Comparison of ENCODE assay signal across 9 cellular contexts in genomic region chr5:173689713-173690360, GRCh38.
DNase-seq lines count a peak whose midpoint lies in the region; ATAC-seq, FAIRE-seq and TF ChIP-seq lines count a peak whose summit lies in the region.
"Had no signal": no experiment of that assay in that cellular context is flagged by ENCODE, and none has a peak within 500 bp of the region (broad histone marks: within the 10 kb centered on the region; RNA-seq: fewer than 3 reads in every experiment).

No MANE protein-coding gene starts in this region.

- peak; percentile 49 for ATAC-seq in HG02588 (IDR thresholded peaks at IDR 0.05; ENCODE audit: unreplicated experiment)

- peak; percentile 33; the same call in 1 of the 3 replicates for TF ChIP-seq CTCF in GM12872 (IDR thresholded peaks at IDR 0.05; ENCODE audit: insufficient read depth, low read depth, low read length)
- peak; percentile 44 for TF ChIP-seq CTCF in chondrocyte (IDR thresholded peaks at IDR 0.05)
- TF ChIP-seq CTCF in nephron (IDR thresholded peaks at IDR 0.05; ENCODE audit: unreplicated experiment in 3 of 3): peak in 1 of 3 experiments; percentile 17

- H3K4me3 Mint-ChIP-seq in chondrocyte (ENCODE audit: unreplicated experiment) (peak overlapping the region; percentile 35), nephron (peak overlapping the region in 2 of 3 experiments; percentile 14 to 25)
- H3K4me3 Mint-ChIP-seq: central memory CD8-positive, alpha-beta T cell had no signal

- no peak for DNase-seq in chondrocyte (ENCODE audit: low spot score)
- no peak for DNase-seq in HTR-8/SVneo (ENCODE audit: insufficient read length, low spot score)
- no peak for DNase-seq in NCI-H2227 (lab: John Stamatoyannopoulos, UW; ENCODE audit: unreplicated experiment)
- no peak for DNase-seq in hepatic stellate cell (ENCODE audit: low spot score)
- DNase-seq in AG08396 (ENCODE audit: low spot score): no peak

- H3K27ac Mint-ChIP-seq in chondrocyte (ENCODE audit: unreplicated experiment): peak overlapping the region; percentile 70
- peak overlapping the region; percentile 68 to 92 (median 92) for H3K27ac Mint-ChIP-seq in nephron

- no peak for FAIRE-seq in HTR-8/SVneo (lab: Jason Lieb, UNC)

- no peaks in the 10 kb centered on the region for H3K27me3 Mint-ChIP-seq in chondrocyte (ENCODE audit: low read depth)
- peaks cover 19% of the 10 kb centered on the region for H3K27me3 Mint-ChIP-seq in nephron (ENCODE audit: low read depth)

- H3K36me3 Mint-ChIP-seq in chondrocyte (ENCODE audit: low read depth) (no peaks in the 10 kb centered on the region), nephron (ENCODE audit: low read depth) (no peaks in the 10 kb centered on the region)

- H3K9me3 Mint-ChIP-seq in chondrocyte (ENCODE audit: low read depth) (peaks cover 4% of the 10 kb centered on the region), nephron (peaks cover 4% of the 10 kb centered on the region)
- H3K9me3 Mint-ChIP-seq: central memory CD8-positive, alpha-beta T cell had no signal

- peaks cover 18% of the 10 kb centered on the region for H3K4me1 Mint-ChIP-seq in chondrocyte (ENCODE audit: low read depth)
- peaks cover 19% of the 10 kb centered on the region for H3K4me1 Mint-ChIP-seq in nephron
- H3K4me1 Mint-ChIP-seq: central memory CD8-positive, alpha-beta T cell had no signal
